In genomic region chr19:45601524-45602522, GRCh38 we compare ENCODE assay signal across 8 cellular contexts. TPM values are rescaled to one million over a fixed set of nuclear protein-coding genes. Genes with fewer than 3 reads are reported as not detected.
A peak's percentile ranks its signal among the peaks of the same experiment; 100 is the strongest.
DNase-seq lines count a peak whose midpoint lies in the region; ATAC-seq and TF ChIP-seq lines count a peak whose summit lies in the region.

TSS of gene GPR4 (minus strand) at chr19:45602212. CDS start at chr19:45591866, 10,346 bp downstream.

- ATAC-seq in gastroesophageal sphincter, result peak; percentile 44
- no peak for ATAC-seq in GM18861 (IDR thresholded peaks at IDR 0.05; ENCODE audit: unreplicated experiment)
- no peak for ATAC-seq in HG02938 (IDR thresholded peaks at IDR 0.05; ENCODE audit: unreplicated experiment)

- H2AFZ ChIP-seq in osteoblast (ENCODE audit: low read length), result peak within 1 kb of the TSS; percentile 3

- H3K4me3 ChIP-seq in gastroesophageal sphincter, result peak within 1 kb of the TSS; percentile 13 to 52
- no peak within 1 kb of the TSS for H3K4me3 ChIP-seq in osteoblast (ENCODE audit: insufficient read depth, low read length)
- H3K4me3 ChIP-seq in CD8-positive, alpha-beta memory T cell (ENCODE audit: low read length), result no peak within 1 kb of the TSS

- DNase-seq in EH (ENCODE audit: low read depth) (peak; percentile 32), SK-N-DZ (ENCODE audit: low spot score) (peak; percentile 52), osteoblast (ENCODE audit: insufficient read length, low spot score, missing footprints) (peak; percentile 62), Ammon's horn (ENCODE audit: low spot score) (no peak)
- no peak for DNase-seq in CD8-positive, alpha-beta memory T cell

- POLR2A ChIA-PET in CD8-positive, alpha-beta memory T cell (lab: Charles Lee), result no interaction called here

- no peaks in the 10 kb centered on the region for H3K79me2 ChIP-seq in osteoblast (ENCODE audit: insufficient read depth, low read length)

- H4K20me1 ChIP-seq in osteoblast (ENCODE audit: insufficient read depth, low read length), result no peaks in the 10 kb centered on the region

- TF ChIP-seq CTCF in gastroesophageal sphincter (IDR thresholded peaks at IDR 0.05), result no peak
- no peak for TF ChIP-seq CTCF in osteoblast (IDR thresholded peaks at IDR 0.05; ENCODE audit: extremely low read depth, low read depth, low read length)

- peaks cover 0 to 2% (median 0%) of the 10 kb centered on the region in 5 donors for H3K9me3 Mint-ChIP-seq in CD8-positive, alpha-beta memory T cell

- peaks cover 0 to 1% (median 0%) of the 10 kb centered on the region in 3 donors for H3K36me3 Mint-ChIP-seq in CD8-positive, alpha-beta memory T cell

- H3K4me2 ChIP-seq in osteoblast (ENCODE audit: insufficient read depth, low read length), result no peak within 1 kb of the TSS

- H3K9me3 ChIP-seq in gastroesophageal sphincter (no peaks in the 10 kb centered on the region), osteoblast (ENCODE audit: low read depth, low read length) (no peaks in the 10 kb centered on the region)
- H3K9me3 ChIP-seq in CD8-positive, alpha-beta memory T cell (ENCODE audit: low read length), result no peaks in the 10 kb centered on the region

- H3K27me3 ChIP-seq in gastroesophageal sphincter (peaks cover 69% of the 10 kb centered on the region), osteoblast (ENCODE audit: insufficient read depth, low read length) (peaks cover 49% of the 10 kb centered on the region)
- peaks cover 67% of the 10 kb centered on the region for H3K27me3 ChIP-seq in CD8-positive, alpha-beta memory T cell (ENCODE audit: insufficient read depth, low read length, poor library complexity, severe bottlenecking)

- no peak for TF ChIP-seq EP300 in gastroesophageal sphincter (IDR thresholded peaks at IDR 0.05)

- peak within 1 kb of the TSS in 3 of 4 donors; percentile 38 to 74 (median 43) for H3K27ac ChIP-seq in gastroesophageal sphincter
- H3K27ac ChIP-seq in osteoblast (ENCODE audit: low read depth, low read length), result no peak within 1 kb of the TSS
- no peak within 1 kb of the TSS for H3K27ac ChIP-seq in CD8-positive, alpha-beta memory T cell (ENCODE audit: low read depth, low read length)

- H3K36me3 ChIP-seq in gastroesophageal sphincter (no peaks in the 10 kb centered on the region), osteoblast (ENCODE audit: insufficient read depth, low read length) (no peaks in the 10 kb centered on the region)
- H3K36me3 ChIP-seq in CD8-positive, alpha-beta memory T cell (ENCODE audit: insufficient read depth, low read length), result no peaks in the 10 kb centered on the region

- TF ChIP-seq POLR2A in gastroesophageal sphincter (IDR thresholded peaks at IDR 0.05), result no peak

- H3K27me3 Mint-ChIP-seq in CD8-positive, alpha-beta memory T cell, result peaks cover 57 to 60% of the 10 kb centered on the region in 2 donors

- CTCF ChIA-PET in CD8-positive, alpha-beta memory T cell (lab: Charles Lee), result interaction anchor here (1.7 to 6.9 kb wide), 2 partner anchors 40 kb away, joined by 3 to 78 read pairs; partner anchors contain the start of gene EML2

- peaks cover 20 to 29% (median 28%) of the 10 kb centered on the region in 3 donors for H3K4me1 Mint-ChIP-seq in CD8-positive, alpha-beta memory T cell

- H3K4me3 Mint-ChIP-seq in CD8-positive, alpha-beta memory T cell, result peak within 1 kb of the TSS in 3 of 7 donors; percentile 4 to 82 (median 49)

- H3K27ac Mint-ChIP-seq in CD8-positive, alpha-beta memory T cell, result peak within 1 kb of the TSS in 1 of 8 donors; percentile 43

- 3 to 7% methylated on average over 14 to 20 of the region's 55 CpGs for WGBS in gastroesophageal sphincter (ENCODE audit: low coverage in 1 of 2), 2 donors

- H3K4me1 ChIP-seq in gastroesophageal sphincter, result peaks cover 0 to 50% (median under 1%) of the 10 kb centered on the region in 3 donors
- H3K4me1 ChIP-seq in osteoblast (ENCODE audit: insufficient read depth, low read length), result peaks cover 9% of the 10 kb centered on the region
- H3K4me1 ChIP-seq in CD8-positive, alpha-beta memory T cell (ENCODE audit: insufficient read depth, low read length), result peaks cover 15% of the 10 kb centered on the region

RNA-seq across cellular contexts. Expression of gene GPR4, which starts in this region (rescaled TPM):
- 1.3 and 1.7 TPM in 2 replicates for polyA plus RNA-seq in SK-N-DZ (2014; cell fraction: cytosol; rRNA removed)
- polyA plus RNA-seq in SK-N-DZ (2014; cell fraction: nucleus; rRNA removed), result 0.62 and 1.2 TPM in 2 replicates
- total RNA-seq in gastroesophageal sphincter, result 1 to 10 TPM in 3 of 4 donors, under 1 TPM in 1; 0.62 to 4.4 (median 2.8) TPM
- not detected in 2 replicates for total RNA-seq in osteoblast
- not detected for total RNA-seq in CD8-positive, alpha-beta memory T cell
- polyA plus RNA-seq in CD8-positive, alpha-beta memory T cell, result not detected

Comparison
In these comparisons a context has a peak if more than half of its experiments do, and no peak if none do; other contexts are left out.
1. Peak in DNase-seq in osteoblast; RNA of the gene not detected or under 1 TPM.
2. DNase-seq: peak in EH (single experiment) and SK-N-DZ (single experiment); none in Ammon's horn (single experiment) and CD8-positive, alpha-beta memory T cell (0 of 5).
3. H3K27ac ChIP-seq: peak in gastroesophageal sphincter (3 of 4); none in osteoblast (single experiment) and CD8-positive, alpha-beta memory T cell (single experiment).
4. H3K4me3 ChIP-seq: peak in gastroesophageal sphincter (2 of 2); none in osteoblast (single experiment) and CD8-positive, alpha-beta memory T cell (single experiment).